ENCODE assay signal across 8 cellular contexts in genomic region chr14:32076278-32077080, GRCh38. TPM values are rescaled to one million over a fixed set of nuclear protein-coding genes. Genes with fewer than 3 reads are reported as not detected.
DNase-seq lines count a peak whose midpoint lies in the region; ATAC-seq and TF ChIP-seq lines count a peak whose summit lies in the region.

No MANE protein-coding gene starts in this region.

- peak in 1 of 2 donors; percentile 38 for TF ChIP-seq POLR2A in lower leg skin (IDR thresholded peaks at IDR 0.05)

- intact Hi-C loops in dorsolateral prefrontal cortex (cut with DNase I) (loop anchor here (2.0 to 10.0 kb wide), 14 partner anchors 124 to 622 kb away; partner anchors contain the start of genes DTD2 (in 2 of the 2), RNU6-7 (in 1 of the 2) and RNU6-8 (in 1 of the 2)), lower leg skin (cut with DNase I; ENCODE audit: low total_unique reads) (no loop called here)

- ATAC-seq in GM19025 (IDR thresholded peaks at IDR 0.05; ENCODE audit: low read depth, unreplicated experiment), result peak; percentile 56
- peak; percentile 50 for ATAC-seq in HG03280 (IDR thresholded peaks at IDR 0.05; ENCODE audit: unreplicated experiment)

- DNase-seq in AG08396 (ENCODE audit: low spot score) (peak; percentile 94), NCI-H446 treated with DMSO at 0.1 percent for 48 hours (lab: John Stamatoyannopoulos, UW) (peak; percentile 93), dorsolateral prefrontal cortex (peak; percentile 86 to 97 (median 94)), lower leg skin (ENCODE audit: low spot score in 2 of 2) (peak; percentile 92 to 98)
- DNase-seq in activated CD4-positive, alpha-beta T cell treated with anti-CD3 and anti-CD28 coated beads, Interleukin-2, amount 50 U/mL, for 4 hours, result peak; percentile 70 to 71
- DNase-seq in stimulated activated CD4-positive, alpha-beta T cell treated with anti-CD3 and anti-CD28 coated beads, Interleukin-4, amount 100 ng/mL, for 24 hours, result peak; percentile 84

- 0% methylated on average over 45 to 54 of the region's 76 CpGs for WGBS in lower leg skin, 2 donors

- H3K27me3 ChIP-seq in dorsolateral prefrontal cortex, result no peaks in the 10 kb centered on the region

- peak overlapping the region; percentile 92 to 100 (median 99) for H3K27ac ChIP-seq in dorsolateral prefrontal cortex

- TF ChIP-seq CTCF in dorsolateral prefrontal cortex (IDR thresholded peaks at IDR 0.05 in 54 of 56, conservative IDR thresholded peaks at IDR 0.05 in 2 of 56; ENCODE audit: low read depth in 1 of 56, partially characterized antibody in 56 of 56), result peak in 2 of 56 donors; percentile 6 to 8
- TF ChIP-seq CTCF in lower leg skin (IDR thresholded peaks at IDR 0.05), result peak in 1 of 3 donors; percentile 56

- H3K4me3 ChIP-seq in dorsolateral prefrontal cortex, result peak overlapping the region; percentile 77 to 99 (median 92)
- H3K4me3 ChIP-seq in lower leg skin (ENCODE audit: low read depth, poor library complexity, severe bottlenecking), result peak overlapping the region; percentile 70

RNA-seq across cellular contexts. Expression of gene ARHGAP5, which starts 0.6 kb away (rescaled TPM):
- total RNA-seq in dorsolateral prefrontal cortex (100 to 1,000 TPM; 171 to 378 (median 237) TPM), lower leg skin (10 to 100 TPM; 86.4 to 97.5 (median 95.2) TPM)

Comparison
In these comparisons a context has a peak if more than half of its experiments do, and no peak if none do; other contexts are left out.
1. Peak in every context shown above with its lines: DNase-seq, ATAC-seq, H3K4me3 ChIP-seq and H3K27ac ChIP-seq.